ENCODE assay signal across 1 cellular context in genomic region chr2:43041661-43042360, GRCh38.
A peak's percentile ranks its signal among the peaks of the same experiment; 100 is the strongest.
TF ChIP-seq lines count a peak whose summit lies in the region.

No MANE protein-coding gene starts in this region.

TF ChIP-seq in K562, 482 proteins besides CTCF, POLR2A, EP300 and RAD21 (continued from another document and continues in another):
- TF ChIP-seq DACH1 (IDR thresholded peaks at IDR 0.05; ENCODE audit: partially characterized antibody), result peak; percentile 36
- 0 out of 2 replicates have a peak, but pooled peaks have one; percentile 35 for TF ChIP-seq ZNF395 (CRISPR knock-in tag; IDR thresholded peaks at IDR 0.05)
- TF ChIP-seq, protein P1, sequence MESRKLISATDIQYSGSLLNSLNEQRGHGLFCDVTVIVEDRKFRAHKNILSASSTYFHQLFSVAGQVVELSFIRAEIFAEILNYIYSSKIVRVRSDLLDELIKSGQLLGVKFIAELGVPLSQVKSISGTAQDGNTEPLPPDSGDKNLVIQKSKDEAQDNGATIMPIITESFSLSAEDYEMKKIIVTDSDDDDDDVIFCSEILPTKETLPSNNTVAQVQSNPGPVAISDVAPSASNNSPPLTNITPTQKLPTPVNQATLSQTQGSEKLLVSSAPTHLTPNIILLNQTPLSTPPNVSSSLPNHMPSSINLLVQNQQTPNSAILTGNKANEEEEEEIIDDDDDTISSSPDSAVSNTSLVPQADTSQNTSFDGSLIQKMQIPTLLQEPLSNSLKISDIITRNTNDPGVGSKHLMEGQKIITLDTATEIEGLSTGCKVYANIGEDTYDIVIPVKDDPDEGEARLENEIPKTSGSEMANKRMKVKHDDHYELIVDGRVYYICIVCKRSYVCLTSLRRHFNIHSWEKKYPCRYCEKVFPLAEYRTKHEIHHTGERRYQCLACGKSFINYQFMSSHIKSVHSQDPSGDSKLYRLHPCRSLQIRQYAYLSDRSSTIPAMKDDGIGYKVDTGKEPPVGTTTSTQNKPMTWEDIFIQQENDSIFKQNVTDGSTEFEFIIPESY (CRISPR knock-in tag; IDR thresholded peaks at IDR 0.05), result no peak
- TF ChIP-seq, protein P2, sequence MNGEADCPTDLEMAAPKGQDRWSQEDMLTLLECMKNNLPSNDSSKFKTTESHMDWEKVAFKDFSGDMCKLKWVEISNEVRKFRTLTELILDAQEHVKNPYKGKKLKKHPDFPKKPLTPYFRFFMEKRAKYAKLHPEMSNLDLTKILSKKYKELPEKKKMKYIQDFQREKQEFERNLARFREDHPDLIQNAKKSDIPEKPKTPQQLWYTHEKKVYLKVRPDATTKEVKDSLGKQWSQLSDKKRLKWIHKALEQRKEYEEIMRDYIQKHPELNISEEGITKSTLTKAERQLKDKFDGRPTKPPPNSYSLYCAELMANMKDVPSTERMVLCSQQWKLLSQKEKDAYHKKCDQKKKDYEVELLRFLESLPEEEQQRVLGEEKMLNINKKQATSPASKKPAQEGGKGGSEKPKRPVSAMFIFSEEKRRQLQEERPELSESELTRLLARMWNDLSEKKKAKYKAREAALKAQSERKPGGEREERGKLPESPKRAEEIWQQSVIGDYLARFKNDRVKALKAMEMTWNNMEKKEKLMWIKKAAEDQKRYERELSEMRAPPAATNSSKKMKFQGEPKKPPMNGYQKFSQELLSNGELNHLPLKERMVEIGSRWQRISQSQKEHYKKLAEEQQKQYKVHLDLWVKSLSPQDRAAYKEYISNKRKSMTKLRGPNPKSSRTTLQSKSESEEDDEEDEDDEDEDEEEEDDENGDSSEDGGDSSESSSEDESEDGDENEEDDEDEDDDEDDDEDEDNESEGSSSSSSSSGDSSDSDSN (IDR thresholded peaks at IDR 0.05; ENCODE audit: borderline replicate concordance in 1 of 2, low read depth in 2 of 2, low read length in 2 of 2), result no peak
- TF ChIP-seq ZBTB8A (IDR thresholded peaks at IDR 0.05; ENCODE audit: partially characterized antibody), result no peak
- no peak for TF ChIP-seq SAP30 (IDR thresholded peaks at IDR 0.05; ENCODE audit: borderline replicate concordance, insufficient read depth, low read depth, low read length, poor library complexity, severe bottlenecking)
- no peak for TF ChIP-seq NUFIP1 (IDR thresholded peaks at IDR 0.05; ENCODE audit: partially characterized antibody)
- no peak; the same call in 1 of the 2 replicates for TF ChIP-seq CC2D1A (IDR thresholded peaks at IDR 0.05)
- peak; percentile 81; the same call in 1 of the 2 replicates for TF ChIP-seq MTA3 (IDR thresholded peaks at IDR 0.05; ENCODE audit: borderline replicate concordance)
- TF ChIP-seq ERF (CRISPR knock-in tag; IDR thresholded peaks at IDR 0.05), result no peak
- no peak for TF ChIP-seq NR1H2 (CRISPR knock-in tag; IDR thresholded peaks at IDR 0.05)
- TF ChIP-seq SRSF3 (IDR thresholded peaks at IDR 0.05; ENCODE audit: insufficient read depth, low read length), result no peak
- no peak for TF ChIP-seq RFX7 (CRISPR knock-in tag; IDR thresholded peaks at IDR 0.05)
- TF ChIP-seq SOX6 (IDR thresholded peaks at IDR 0.05), result 0 out of 2 replicates have a peak, but pooled peaks have one; percentile 23
- no peak for TF ChIP-seq ZNF232 (CRISPR knock-in tag; IDR thresholded peaks at IDR 0.05)
- TF ChIP-seq ZNF212 (CRISPR knock-in tag; IDR thresholded peaks at IDR 0.05), result no peak
- no peak for TF ChIP-seq FOXK2 (conservative IDR thresholded peaks at IDR 0.05 in 1 of 2, IDR thresholded peaks at IDR 0.05 in 1 of 2; ENCODE audit: low read depth in 2 of 2)
- TF ChIP-seq RERE (CRISPR knock-in tag; IDR thresholded peaks at IDR 0.05; ENCODE audit: borderline replicate concordance), result no peak
- TF ChIP-seq, protein P3, sequence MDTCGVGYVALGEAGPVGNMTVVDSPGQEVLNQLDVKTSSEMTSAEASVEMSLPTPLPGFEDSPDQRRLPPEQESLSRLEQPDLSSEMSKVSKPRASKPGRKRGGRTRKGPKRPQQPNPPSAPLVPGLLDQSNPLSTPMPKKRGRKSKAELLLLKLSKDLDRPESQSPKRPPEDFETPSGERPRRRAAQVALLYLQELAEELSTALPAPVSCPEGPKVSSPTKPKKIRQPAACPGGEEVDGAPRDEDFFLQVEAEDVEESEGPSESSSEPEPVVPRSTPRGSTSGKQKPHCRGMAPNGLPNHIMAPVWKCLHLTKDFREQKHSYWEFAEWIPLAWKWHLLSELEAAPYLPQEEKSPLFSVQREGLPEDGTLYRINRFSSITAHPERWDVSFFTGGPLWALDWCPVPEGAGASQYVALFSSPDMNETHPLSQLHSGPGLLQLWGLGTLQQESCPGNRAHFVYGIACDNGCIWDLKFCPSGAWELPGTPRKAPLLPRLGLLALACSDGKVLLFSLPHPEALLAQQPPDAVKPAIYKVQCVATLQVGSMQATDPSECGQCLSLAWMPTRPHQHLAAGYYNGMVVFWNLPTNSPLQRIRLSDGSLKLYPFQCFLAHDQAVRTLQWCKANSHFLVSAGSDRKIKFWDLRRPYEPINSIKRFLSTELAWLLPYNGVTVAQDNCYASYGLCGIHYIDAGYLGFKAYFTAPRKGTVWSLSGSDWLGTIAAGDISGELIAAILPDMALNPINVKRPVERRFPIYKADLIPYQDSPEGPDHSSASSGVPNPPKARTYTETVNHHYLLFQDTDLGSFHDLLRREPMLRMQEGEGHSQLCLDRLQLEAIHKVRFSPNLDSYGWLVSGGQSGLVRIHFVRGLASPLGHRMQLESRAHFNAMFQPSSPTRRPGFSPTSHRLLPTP (IDR thresholded peaks at IDR 0.05; ENCODE audit: borderline replicate concordance, extremely low read depth, insufficient read length), result no peak
- TF ChIP-seq ZNF639 (CRISPR knock-in tag; conservative IDR thresholded peaks at IDR 0.05 in 1 of 2, IDR thresholded peaks at IDR 0.05 in 1 of 2), result no peak
- TF ChIP-seq, protein P4, sequence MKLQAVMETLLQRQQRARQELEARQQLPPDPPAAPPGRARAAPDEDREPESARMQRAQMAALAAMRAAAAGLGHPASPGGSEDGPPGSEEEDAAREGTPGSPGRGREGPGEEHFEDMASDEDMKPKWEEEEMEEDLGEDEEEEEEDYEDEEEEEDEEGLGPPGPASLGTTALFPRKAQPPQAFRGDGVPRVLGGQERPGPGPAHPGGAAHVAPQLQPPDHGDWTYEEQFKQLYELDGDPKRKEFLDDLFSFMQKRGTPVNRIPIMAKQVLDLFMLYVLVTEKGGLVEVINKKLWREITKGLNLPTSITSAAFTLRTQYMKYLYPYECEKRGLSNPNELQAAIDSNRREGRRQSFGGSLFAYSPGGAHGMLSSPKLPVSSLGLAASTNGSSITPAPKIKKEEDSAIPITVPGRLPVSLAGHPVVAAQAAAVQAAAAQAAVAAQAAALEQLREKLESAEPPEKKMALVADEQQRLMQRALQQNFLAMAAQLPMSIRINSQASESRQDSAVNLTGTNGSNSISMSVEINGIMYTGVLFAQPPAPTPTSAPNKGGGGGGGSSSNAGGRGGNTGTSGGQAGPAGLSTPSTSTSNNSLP (IDR thresholded peaks at IDR 0.05; ENCODE audit: borderline replicate concordance, low read depth, low read length), result no peak
- TF ChIP-seq TEAD2 (tag; IDR thresholded peaks at IDR 0.05), result no peak
- TF ChIP-seq SRSF1 (IDR thresholded peaks at IDR 0.05; ENCODE audit: low read depth, low read length), result no peak
- TF ChIP-seq NCOA2 (IDR thresholded peaks at IDR 0.05; ENCODE audit: partially characterized antibody in 2 of 2), result no peak
- no peak for TF ChIP-seq CBX1 (IDR thresholded peaks at IDR 0.05; ENCODE audit: low read depth)
- no peak for TF ChIP-seq GABPA (tag; conservative IDR thresholded peaks at IDR 0.05; ENCODE audit: low read depth)
- no peak for TF ChIP-seq ZNF778 (CRISPR knock-in tag; IDR thresholded peaks at IDR 0.05)
- TF ChIP-seq GATAD2A (IDR thresholded peaks at IDR 0.05), result peak; percentile 79
- no peak for TF ChIP-seq ZKSCAN8 (CRISPR knock-in tag; IDR thresholded peaks at IDR 0.05)
- TF ChIP-seq NELFE (IDR thresholded peaks at IDR 0.05; ENCODE audit: insufficient read depth, insufficient read length), result no peak
- TF ChIP-seq SMARCA5 (IDR thresholded peaks at IDR 0.05), result no peak
- no peak for TF ChIP-seq MBD2 (IDR thresholded peaks at IDR 0.05; ENCODE audit: borderline replicate concordance, low read depth)
- peak; percentile 99 for TF ChIP-seq JUND (IDR thresholded peaks at IDR 0.05; ENCODE audit: borderline replicate concordance, low read depth, low read length)
- TF ChIP-seq JUND (tag; IDR thresholded peaks at IDR 0.05; ENCODE audit: borderline replicate concordance, low read depth, low read length), result peak; percentile 95; the same call in 2 of the 3 replicates
- TF ChIP-seq, protein P5, sequence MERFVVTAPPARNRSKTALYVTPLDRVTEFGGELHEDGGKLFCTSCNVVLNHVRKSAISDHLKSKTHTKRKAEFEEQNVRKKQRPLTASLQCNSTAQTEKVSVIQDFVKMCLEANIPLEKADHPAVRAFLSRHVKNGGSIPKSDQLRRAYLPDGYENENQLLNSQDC (CRISPR knock-in tag; IDR thresholded peaks at IDR 0.05), result no peak
- TF ChIP-seq CBFA2T3 (IDR thresholded peaks at IDR 0.05), result peak; percentile 54; the same call in 1 of the 2 replicates
- no peak for TF ChIP-seq ZNF586 (CRISPR knock-in tag; conservative IDR thresholded peaks at IDR 0.05)
- TF ChIP-seq, protein P6, sequence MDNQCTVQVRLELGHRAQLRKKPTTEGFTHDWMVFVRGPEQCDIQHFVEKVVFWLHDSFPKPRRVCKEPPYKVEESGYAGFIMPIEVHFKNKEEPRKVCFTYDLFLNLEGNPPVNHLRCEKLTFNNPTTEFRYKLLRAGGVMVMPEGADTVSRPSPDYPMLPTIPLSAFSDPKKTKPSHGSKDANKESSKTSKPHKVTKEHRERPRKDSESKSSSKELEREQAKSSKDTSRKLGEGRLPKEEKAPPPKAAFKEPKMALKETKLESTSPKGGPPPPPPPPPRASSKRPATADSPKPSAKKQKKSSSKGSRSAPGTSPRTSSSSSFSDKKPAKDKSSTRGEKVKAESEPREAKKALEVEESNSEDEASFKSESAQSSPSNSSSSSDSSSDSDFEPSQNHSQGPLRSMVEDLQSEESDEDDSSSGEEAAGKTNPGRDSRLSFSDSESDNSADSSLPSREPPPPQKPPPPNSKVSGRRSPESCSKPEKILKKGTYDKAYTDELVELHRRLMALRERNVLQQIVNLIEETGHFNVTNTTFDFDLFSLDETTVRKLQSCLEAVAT (IDR thresholded peaks at IDR 0.05), result peak in 1 of 2 experiments; percentile 83; a peak in 2 of 4 replicates
- no peak for TF ChIP-seq PML (IDR thresholded peaks at IDR 0.05; ENCODE audit: low read length)
- no peak for TF ChIP-seq STAT5B (CRISPR knock-in tag; IDR thresholded peaks at IDR 0.05)
- peak; percentile 32 for TF ChIP-seq MAFF (IDR thresholded peaks at IDR 0.05; ENCODE audit: low read length)
